8 cellular contexts compared by ENCODE assay signal in the genomic region with DNA sequence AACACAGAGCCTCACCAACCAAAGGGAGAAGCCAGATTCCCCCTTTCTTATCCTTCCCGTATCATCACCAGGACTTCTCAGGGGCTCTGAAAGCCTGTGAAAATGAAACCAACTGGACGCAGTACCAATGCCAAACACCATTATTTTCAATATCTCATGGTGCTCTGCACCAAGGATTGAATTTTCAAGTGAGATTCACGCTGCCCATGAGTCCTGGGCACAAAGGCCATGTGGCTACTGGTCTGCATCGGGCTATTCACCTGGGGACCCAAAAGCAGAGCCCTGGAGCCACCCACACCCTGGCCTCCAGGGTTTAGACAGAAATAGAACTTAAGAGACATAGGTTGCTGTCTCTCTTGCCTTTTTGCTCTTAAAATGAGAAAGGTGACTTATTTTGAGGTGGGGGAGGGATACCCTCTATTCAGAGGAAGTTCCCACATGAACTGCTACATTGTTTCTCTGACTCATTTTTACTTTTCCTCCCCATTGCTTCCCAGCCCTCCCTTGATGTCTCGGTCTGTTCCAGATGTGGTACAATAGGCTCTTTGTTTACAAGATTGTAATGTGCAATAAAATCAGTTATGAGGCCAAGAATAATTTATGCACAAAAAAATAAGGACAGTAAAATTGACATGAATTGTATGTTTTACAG. TPM values are rescaled to one million over a fixed set of nuclear protein-coding genes. Genes with fewer than 3 reads are reported as not detected.
DNase-seq lines count a peak whose midpoint lies in the region; ATAC-seq and TF ChIP-seq lines count a peak whose summit lies in the region.

No MANE protein-coding gene starts in this region.

- no peak for TF ChIP-seq POLR2A in prostate gland (IDR thresholded peaks at IDR 0.05)

- H4K20me1 ChIP-seq in DND-41 (ENCODE audit: insufficient read depth, low read length), result no peaks in the 10 kb centered on the region

- 40% methylated on average over 5 of the region's 5 CpGs for WGBS in prostate gland

- no peak overlapping the region for H2AFZ ChIP-seq in DND-41 (ENCODE audit: low read depth, low read length)

- H3K27me3 ChIP-seq in DND-41 (ENCODE audit: insufficient read depth, low read length, poor library complexity) (no peaks in the 10 kb centered on the region), RWPE2 (ENCODE audit: insufficient read depth, poor library complexity, severe bottlenecking) (no peaks in the 10 kb centered on the region), prostate gland (replicated peaks; ENCODE audit: insufficient read depth) (no peaks in the 10 kb centered on the region)

- ATAC-seq in DND-41 (ENCODE audit: insufficient read depth, low read depth) (no peak), RWPE2 (ENCODE audit: low read depth) (peak; percentile 54), GM18511 (IDR thresholded peaks at IDR 0.05; ENCODE audit: unreplicated experiment) (no peak), HG03521 (IDR thresholded peaks at IDR 0.05; ENCODE audit: unreplicated experiment) (no peak)

- H3K27ac ChIP-seq in DND-41 (ENCODE audit: low read length) (peak overlapping the region; percentile 80), RWPE2 (ENCODE audit: poor library complexity, severe bottlenecking) (peak overlapping the region; percentile 51), prostate gland (peak overlapping the region; percentile 59 to 77)

- no peak overlapping the region for H3K9ac ChIP-seq in DND-41 (ENCODE audit: low read depth, low read length)

- H3K36me3 ChIP-seq in DND-41 (ENCODE audit: insufficient read depth, low read length), result no peaks in the 10 kb centered on the region
- no peaks in the 10 kb centered on the region for H3K36me3 ChIP-seq in RWPE2 (ENCODE audit: low read depth)
- no peaks in the 10 kb centered on the region for H3K36me3 ChIP-seq in prostate gland

- H3K9me3 ChIP-seq in DND-41 (ENCODE audit: insufficient read depth, low read length, severe bottlenecking), result no peaks in the 10 kb centered on the region
- H3K9me3 ChIP-seq in RWPE2 (ENCODE audit: severe bottlenecking), result no peaks in the 10 kb centered on the region
- no peaks in the 10 kb centered on the region for H3K9me3 ChIP-seq in prostate gland

- H3K4me2 ChIP-seq in DND-41 (ENCODE audit: insufficient read depth, low read length), result no peak overlapping the region

- peaks cover 13% of the 10 kb centered on the region for H3K79me2 ChIP-seq in DND-41 (ENCODE audit: insufficient read depth, low read length)

- DNase-seq in DND-41 (no peak), RWPE2 (ENCODE audit: low spot score) (no peak), fibroblast of gingiva (ENCODE audit: low read depth) (peak; percentile 53), prostate gland (ENCODE audit: low spot score) (no peak), cerebellar nuclear complex (lab: John Stamatoyannopoulos, UW) (no peak)
- no peak for DNase-seq in activated CD4-positive, CD25-positive, alpha-beta regulatory T cell treated with anti-CD3 and anti-CD28 coated beads, Interleukin-2, amount 50 U/mL, for 72 hours

- H3K4me3 ChIP-seq in DND-41 (ENCODE audit: low read depth in 1 of 2, low read length in 2 of 2), result no peak overlapping the region
- H3K4me3 ChIP-seq in RWPE2 (ENCODE audit: severe bottlenecking), result no peak overlapping the region
- H3K4me3 ChIP-seq in prostate gland, result no peak overlapping the region

- H3K4me1 ChIP-seq in DND-41 (ENCODE audit: insufficient read depth, low read length), result peaks cover 86% of the 10 kb centered on the region
- H3K4me1 ChIP-seq in RWPE2 (ENCODE audit: insufficient read depth, poor library complexity, severe bottlenecking), result peaks cover 66% of the 10 kb centered on the region
- H3K4me1 ChIP-seq in prostate gland (replicated peaks), result peaks cover 21% of the 10 kb centered on the region

- TF ChIP-seq CTCF in DND-41 (IDR thresholded peaks at IDR 0.05; ENCODE audit: borderline replicate concordance, extremely low read depth, low read length, poor library complexity, severe bottlenecking), result no peak
- no peak for TF ChIP-seq CTCF in RWPE2 (IDR thresholded peaks at IDR 0.05; ENCODE audit: poor library complexity, severe bottlenecking)
- TF ChIP-seq CTCF in prostate gland (IDR thresholded peaks at IDR 0.05), result peak in 1 of 4 experiments; percentile 11

- intact Hi-C loops in prostate gland (cut with DNase I), result loop anchor here (5.0 kb wide), 1 partner anchor 54 kb away; a partner anchor contains a TSS

RNA-seq across cellular contexts. Expression of a gene that starts 55.4 kb away (rescaled TPM):
- total RNA-seq in prostate gland, result 10 to 100 TPM; 15.0 to 30.6 TPM
